Comparison of ENCODE assay signal across 17 cellular contexts in genomic region chr12:122483969-122484368, GRCh38.
"Had no signal": no experiment of that assay in that cellular context is flagged by ENCODE, and none has a peak within 500 bp of the region (broad histone marks: within the 10 kb centered on the region; RNA-seq: fewer than 3 reads in every experiment).

No MANE protein-coding gene starts in this region.

- H3K4me1 Mint-ChIP-seq: activated T-helper 17 cell treated with anti-CD3 and anti-CD28 coated beads, Interleukin-2, amount 50 U/mL, for 72 hours; stimulated activated memory B cell treated with anti-CD40 and anti-IgM and Interleukin-4, amounts not matched to agents 10 μg/mL and 1 μg/mL and 100 μg/mL, for 72 hours had no signal

- H3K4me3 Mint-ChIP-seq: activated T-helper 17 cell treated with anti-CD3 and anti-CD28 coated beads, Interleukin-2, amount 50 U/mL, for 72 hours; dendritic cell treated with granulocyte-macrophage colony-stimulating factor and Interleukin-4, amounts not matched to agents 40 ng/mL and 50 ng/mL, for 4 days; effector memory CD8-positive, alpha-beta T cell; memory B cell; natural killer cell; stimulated activated memory B cell treated with anti-CD40 and anti-IgM and Interleukin-4, amounts not matched to agents 10 μg/mL and 1 μg/mL and 100 μg/mL, for 72 hours; T-helper 1 cell treated with Interleukin-12 subunit alpha and Interleukin-12 subunit beta and Interleukin-4 antibody, amounts not matched to agents 30 μg/mL and 1 μg/mL, for 36 hours had no signal

- H3K4me1 ChIP-seq: tibial artery, vagina had no signal

- H3K9me3 ChIP-seq: tibial artery, vagina had no signal

- H3K27me3 ChIP-seq: tibial artery, vagina had no signal

- H3K27ac Mint-ChIP-seq: activated T-helper 17 cell treated with anti-CD3 and anti-CD28 coated beads, Interleukin-2, amount 50 U/mL, for 72 hours; dendritic cell treated with granulocyte-macrophage colony-stimulating factor and Interleukin-4, amounts not matched to agents 40 ng/mL and 50 ng/mL, for 4 days; memory B cell had no signal

- H3K4me3 ChIP-seq: tibial artery, vagina had no signal

- DNase-seq: activated CD4-positive, alpha-beta T cell treated with anti-CD3 and anti-CD28 coated beads, Interleukin-2, amount 50 U/mL, for 1 hour; anterior cingulate cortex; cerebellar nuclear complex; effector memory CD8-positive, alpha-beta T cell; foreskin melanocyte; left ventricle myocardium superior; natural killer cell; posterior cingulate gyrus; stimulated activated CD4-positive, alpha-beta T cell treated with anti-CD3 and anti-CD28 coated beads, Interleukin-2, amount 100 ng/mL, for 48 hours; tibial artery; WERI-Rb-1 had no signal

- H3K27me3 Mint-ChIP-seq: activated T-helper 17 cell treated with anti-CD3 and anti-CD28 coated beads, Interleukin-2, amount 50 U/mL, for 72 hours; dendritic cell treated with granulocyte-macrophage colony-stimulating factor and Interleukin-4, amounts not matched to agents 40 ng/mL and 50 ng/mL, for 4 days; effector memory CD8-positive, alpha-beta T cell; memory B cell; stimulated activated memory B cell treated with anti-CD40 and anti-IgM and Interleukin-4, amounts not matched to agents 10 μg/mL and 1 μg/mL and 100 μg/mL, for 72 hours had no signal

- H3K9me3 Mint-ChIP-seq: activated T-helper 17 cell treated with anti-CD3 and anti-CD28 coated beads, Interleukin-2, amount 50 U/mL, for 72 hours; dendritic cell treated with granulocyte-macrophage colony-stimulating factor and Interleukin-4, amounts not matched to agents 40 ng/mL and 50 ng/mL, for 4 days; effector memory CD8-positive, alpha-beta T cell; memory B cell; natural killer cell; stimulated activated memory B cell treated with anti-CD40 and anti-IgM and Interleukin-4, amounts not matched to agents 10 μg/mL and 1 μg/mL and 100 μg/mL, for 72 hours; T-helper 1 cell treated with Interleukin-12 subunit alpha and Interleukin-12 subunit beta and Interleukin-4 antibody, amounts not matched to agents 30 μg/mL and 1 μg/mL, for 36 hours had no signal

- H3K27ac ChIP-seq: tibial artery, vagina, WERI-Rb-1 had no signal
